18 cellular contexts compared by ENCODE assay signal in the genomic region with DNA sequence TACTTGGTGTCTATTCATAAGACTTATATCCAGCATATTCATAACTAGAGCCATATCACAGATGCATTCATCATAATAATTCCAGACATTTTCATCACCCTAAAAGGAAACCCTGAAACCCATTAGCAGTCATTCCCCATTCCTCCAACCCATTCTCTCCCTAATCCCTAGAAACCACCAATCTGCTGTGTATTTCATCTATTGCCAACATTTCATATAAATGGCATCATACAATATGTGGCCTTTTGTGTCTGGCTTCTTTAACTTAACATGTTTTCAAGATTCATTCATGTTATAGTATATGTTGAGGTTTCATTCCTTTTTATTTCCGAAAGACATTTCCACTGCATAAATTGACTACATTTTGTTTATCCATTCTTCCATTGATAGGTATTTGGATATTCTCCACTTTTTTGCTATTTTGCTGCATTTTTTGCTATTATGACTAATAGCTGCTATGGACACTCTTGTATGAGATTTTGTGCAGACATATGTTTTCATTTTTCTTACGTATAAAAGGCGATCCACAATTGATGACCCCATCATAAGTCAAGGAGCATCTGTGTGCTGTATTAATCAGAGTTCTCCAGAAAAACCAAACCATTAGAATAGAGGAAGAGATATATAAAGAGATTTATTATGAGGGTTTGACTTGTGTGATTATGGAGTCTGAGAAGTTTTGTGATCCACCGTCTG. TPM values are rescaled to one million over a fixed set of nuclear protein-coding genes. Genes with fewer than 3 reads are reported as not detected.
"Had no signal": no experiment of that assay in that cellular context is flagged by ENCODE, and none has a peak within 500 bp of the region (broad histone marks: within the 10 kb centered on the region; RNA-seq: fewer than 3 reads in every experiment).

No MANE protein-coding gene starts in this region.

- H3K9me3 ChIP-seq: left ventricle myocardium inferior, prostate gland, right atrium auricular region, tibial nerve had no signal

- H3K4me3 Mint-ChIP-seq: activated naive CD8-positive, alpha-beta T cell; activated T-cell treated with anti-CD3 and anti-CD28 coated beads, Interleukin-2, amount 50 U/mL, for 72 hours; immature natural killer cell had no signal

- DNase-seq: activated CD4-positive, alpha-beta T cell treated with anti-CD3 and anti-CD28 coated beads, Interleukin-2, amount 50 U/mL, for 1 hour; activated CD4-positive, CD25-positive, alpha-beta regulatory T cell treated with anti-CD3 and anti-CD28 coated beads, Interleukin-2, amount 50 U/mL, for 72 hours; activated gamma-delta T cell; activated T-cell treated with anti-CD3 and anti-CD28 coated beads, Interleukin-2, amount 50 U/mL, for 72 hours; immature natural killer cell; kidney glomerular epithelial cell; left ventricle myocardium inferior; mammary epithelial cell; stimulated activated CD4-positive, alpha-beta T cell treated with anti-CD3 and anti-CD28 coated beads, Interleukin-2, amount 100 ng/mL, for 24 hours; stimulated activated naive CD8-positive, alpha-beta T cell treated with anti-CD3 and anti-CD28 coated beads, Interleukin-15, Interleukin-2, amounts not matched to agents 100 U/mL and 50 U/mL, for 24 hours; SW 1271; T1000 had no signal

- H3K27ac ChIP-seq: cardiac muscle cell, left ventricle myocardium inferior, prostate gland, right atrium auricular region, tibial nerve had no signal

- H3K27me3 Mint-ChIP-seq: activated naive CD8-positive, alpha-beta T cell had no signal

- H3K4me1 ChIP-seq: prostate gland had no signal

- ATAC-seq: activated T-cell treated with anti-CD3 and anti-CD28 coated beads, Interleukin-2, amount 50 U/mL, for 72 hours; stimulated activated naive CD8-positive, alpha-beta T cell treated with anti-CD3 and anti-CD28 coated beads, Interleukin-15, Interleukin-2, amounts not matched to agents 100 U/mL and 50 U/mL, for 24 hours had no signal

- H3K9me3 Mint-ChIP-seq: activated T-cell treated with anti-CD3 and anti-CD28 coated beads, Interleukin-2, amount 50 U/mL, for 72 hours; immature natural killer cell had no signal

- H3K4me3 ChIP-seq: cardiac muscle cell, left ventricle myocardium inferior, prostate gland, right atrium auricular region, tibial nerve had no signal

- H3K27me3 ChIP-seq: cardiac muscle cell, right atrium auricular region, tibial nerve had no signal

- H3K27ac Mint-ChIP-seq: activated naive CD8-positive, alpha-beta T cell had no signal

RNA-seq across cellular contexts. Expression of a gene that starts 5.2 kb away (rescaled TPM):
- total RNA-seq: cardiac muscle cell had no signal
- polyA plus RNA-seq: cardiac muscle cell, neural cell had no signal

RNA-seq across cellular contexts. Expression of a gene that starts 34.9 kb away (rescaled TPM):
- polyA plus RNA-seq: cardiac muscle cell, neural cell had no signal
